Comparison of ENCODE assay signal across 15 cellular contexts in the genomic region with DNA sequence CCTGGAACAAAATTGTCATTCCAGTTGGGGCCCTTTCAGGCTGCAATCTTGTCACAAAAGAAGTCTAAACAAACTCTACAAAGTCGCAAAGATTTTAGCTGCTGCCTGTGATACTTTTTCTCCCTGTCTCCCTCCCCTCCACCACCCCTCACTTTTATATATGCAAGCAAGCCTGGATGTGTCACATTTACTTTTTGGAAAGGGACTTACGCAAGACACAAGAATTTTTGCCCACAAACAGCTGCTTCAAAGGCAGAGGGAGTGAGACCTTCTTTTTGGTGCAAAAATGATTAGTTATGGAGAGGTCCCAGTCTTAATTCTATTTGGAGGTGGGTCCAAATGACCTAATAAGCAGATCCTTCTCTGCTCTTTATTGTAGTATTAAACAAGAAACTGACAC. TPM values are rescaled to one million over a fixed set of nuclear protein-coding genes. Genes with fewer than 3 reads are reported as not detected.
DNase-seq lines count a peak whose midpoint lies in the region; TF ChIP-seq lines count a peak whose summit lies in the region.
"Had no signal": no experiment of that assay in that cellular context is flagged by ENCODE, and none has a peak within 500 bp of the region (broad histone marks: within the 10 kb centered on the region; RNA-seq: fewer than 3 reads in every experiment).

No MANE protein-coding gene starts in this region.

- no peak for TF ChIP-seq CTCF in GM10266 (IDR thresholded peaks at IDR 0.05; ENCODE audit: control insufficient read depth, insufficient read depth, low read depth, missing control alignments)

- no peak overlapping the region for H3K4me3 Mint-ChIP-seq in activated naive CD4-positive, alpha-beta T cell treated with anti-CD3 and anti-CD28 coated beads, Interleukin-2, amount 10 ng/mL, durations not matched to agents 7 days and 5 days
- H3K4me3 Mint-ChIP-seq: activated naive CD8-positive, alpha-beta T cell; natural killer cell had no signal

- H3K36me3 Mint-ChIP-seq in activated naive CD4-positive, alpha-beta T cell treated with anti-CD3 and anti-CD28 coated beads, Interleukin-2, amount 10 ng/mL, durations not matched to agents 7 days and 5 days = no peaks in the 10 kb centered on the region
- H3K36me3 Mint-ChIP-seq: activated naive CD8-positive, alpha-beta T cell; natural killer cell had no signal

- DNase-seq in H4 (ENCODE audit: low spot score) (peak; percentile 34), NOMO-1 treated with dmso at 0.1 percent for 144 hours (lab: John Stamatoyannopoulos, UW; ENCODE audit: unreplicated experiment) (peak; percentile 29), dedifferentiated amniotic fluid mesenchymal stem cell (ENCODE audit: extremely low spot score) (peak; percentile 36), renal cortical epithelial cell (ENCODE audit: low read depth) (peak; percentile 30), DMS 273 (lab: John Stamatoyannopoulos, UW; ENCODE audit: unreplicated experiment) (no peak), NCI-H2081 treated with DMSO at 0.1 percent for 48 hours (lab: John Stamatoyannopoulos, UW) (no peak), GM10266 (ENCODE audit: extremely low spot score) (no peak)
- DNase-seq in activated naive CD4-positive, alpha-beta T cell treated with anti-CD3 and anti-CD28 coated beads, Interleukin-2, amount 10 ng/mL, durations not matched to agents 7 days and 5 days = no peak
- DNase-seq: activated CD8-positive, alpha-beta memory T cell treated with anti-CD3 and anti-CD28 coated beads, Interleukin-2, amount 50 U/mL, for 48 hours; left ventricle myocardium superior; MG63; natural killer cell; stimulated activated CD4-positive, alpha-beta T cell treated with anti-CD3 and anti-CD28 coated beads, Interleukin-4, amount 100 ng/mL, for 1 hour; T-helper 1 cell had no signal

- no peaks in the 10 kb centered on the region for H3K9me3 Mint-ChIP-seq in activated naive CD4-positive, alpha-beta T cell treated with anti-CD3 and anti-CD28 coated beads, Interleukin-2, amount 10 ng/mL, durations not matched to agents 7 days and 5 days
- H3K9me3 Mint-ChIP-seq: natural killer cell had no signal

- H3K27me3 Mint-ChIP-seq in activated naive CD4-positive, alpha-beta T cell treated with anti-CD3 and anti-CD28 coated beads, Interleukin-2, amount 10 ng/mL, durations not matched to agents 7 days and 5 days = peaks cover 19% of the 10 kb centered on the region

- CTCF ChIA-PET in activated naive CD4-positive, alpha-beta T cell treated with anti-CD3 and anti-CD28 coated beads, Interleukin-2, amount 10 ng/mL, durations not matched to agents 7 days and 5 days (lab: Charles Lee) = no interaction called here

- no peaks in the 10 kb centered on the region for H3K4me1 Mint-ChIP-seq in activated naive CD4-positive, alpha-beta T cell treated with anti-CD3 and anti-CD28 coated beads, Interleukin-2, amount 10 ng/mL, durations not matched to agents 7 days and 5 days
- H3K4me1 Mint-ChIP-seq: natural killer cell had no signal

- no peak overlapping the region for H3K27ac Mint-ChIP-seq in activated naive CD4-positive, alpha-beta T cell treated with anti-CD3 and anti-CD28 coated beads, Interleukin-2, amount 10 ng/mL, durations not matched to agents 7 days and 5 days
- H3K27ac Mint-ChIP-seq: activated naive CD8-positive, alpha-beta T cell; natural killer cell had no signal

RNA-seq across cellular contexts. Expression of a gene that starts 22.9 kb away (rescaled TPM):
- 3.5 and 9.5 TPM in 2 replicates for total RNA-seq in H4 (2014; rRNA removed; shearing (Covaris generic))
- 20.1 and 20.7 TPM in 2 replicates for total RNA-seq in renal cortical epithelial cell

Comparison
In these comparisons a context has a peak if more than half of its experiments do, and no peak if none do; other contexts are left out.
1. DNase-seq: peak in H4 (single experiment), NOMO-1 treated with dmso at 0.1 percent for 144 hours (single experiment), dedifferentiated amniotic fluid mesenchymal stem cell (single experiment) and renal cortical epithelial cell (single experiment); none in DMS 273 (single experiment), NCI-H2081 treated with DMSO at 0.1 percent for 48 hours (single experiment), activated naive CD4-positive, alpha-beta T cell treated with anti-CD3 and anti-CD28 coated beads, Interleukin-2, amount 10 ng/mL, durations not matched to agents 7 days and 5 days (single experiment) and GM10266 (single experiment).